ENCODE assay signal across 8 cellular contexts in genomic region chr19:1087813-1088418, GRCh38. TPM values are rescaled to one million over a fixed set of nuclear protein-coding genes. Genes with fewer than 3 reads are reported as not detected.
DNase-seq lines count a peak whose midpoint lies in the region; ATAC-seq and TF ChIP-seq lines count a peak whose summit lies in the region.

No MANE protein-coding gene starts in this region.

- H3K4me1 Mint-ChIP-seq in dendritic cell treated with granulocyte-macrophage colony-stimulating factor and Interleukin-4, amounts not matched to agents 40 ng/mL and 50 ng/mL, for 4 days (ENCODE audit: low read depth), result peaks cover 80% of the 10 kb centered on the region
- no peaks in the 10 kb centered on the region for H3K4me1 Mint-ChIP-seq in Calu3 (ENCODE audit: low read depth, unreplicated experiment)

- H3K9me3 Mint-ChIP-seq in dendritic cell treated with granulocyte-macrophage colony-stimulating factor and Interleukin-4, amounts not matched to agents 40 ng/mL and 50 ng/mL, for 4 days, result no peaks in the 10 kb centered on the region
- no peaks in the 10 kb centered on the region for H3K9me3 Mint-ChIP-seq in Calu3 (ENCODE audit: low read depth, unreplicated experiment)

- H3K27ac Mint-ChIP-seq in dendritic cell treated with granulocyte-macrophage colony-stimulating factor and Interleukin-4, amounts not matched to agents 40 ng/mL and 50 ng/mL, for 4 days, result peak overlapping the region; percentile 98
- no peak overlapping the region for H3K27ac Mint-ChIP-seq in Calu3 (ENCODE audit: unreplicated experiment)

- CTCF ChIA-PET in Calu3 (lab: Charles Lee), result no interaction called here

- TF ChIP-seq CTCF in GM12873 (IDR thresholded peaks at IDR 0.05; ENCODE audit: insufficient read depth, low read depth, low read length, missing control alignments), result peak; percentile 35
- no peak for TF ChIP-seq CTCF in Calu3 (IDR thresholded peaks at IDR 0.05; ENCODE audit: unreplicated experiment)

- H3K36me3 Mint-ChIP-seq in dendritic cell treated with granulocyte-macrophage colony-stimulating factor and Interleukin-4, amounts not matched to agents 40 ng/mL and 50 ng/mL, for 4 days (ENCODE audit: low read depth), result peaks cover 100% of the 10 kb centered on the region
- peaks cover 56% of the 10 kb centered on the region for H3K36me3 Mint-ChIP-seq in Calu3 (ENCODE audit: insufficient read depth, unreplicated experiment)

- no TSS peak for BruUV-seq in Calu3 (replicated peaks; lab: Mats Ljungman, UMichigan)

- H3K4me3 Mint-ChIP-seq in dendritic cell treated with granulocyte-macrophage colony-stimulating factor and Interleukin-4, amounts not matched to agents 40 ng/mL and 50 ng/mL, for 4 days, result peak overlapping the region; percentile 54
- H3K4me3 Mint-ChIP-seq in Calu3 (ENCODE audit: low read depth, unreplicated experiment), result no peak overlapping the region

- DNase-seq in RPMI8226 (peak; percentile 50), posterior vena cava (ENCODE audit: low spot score) (peak; percentile 91), LoVo (ENCODE audit: low spot score) (no peak), Calu3 (no peak)

- ATAC-seq in HG02623 (IDR thresholded peaks at IDR 0.05; ENCODE audit: unreplicated experiment) (no peak), HG02588 (IDR thresholded peaks at IDR 0.05; ENCODE audit: unreplicated experiment) (no peak)

- intact Hi-C loops in dendritic cell treated with granulocyte-macrophage colony-stimulating factor and Interleukin-4, amounts not matched to agents 40 ng/mL and 50 ng/mL, for 4 days (cut with micrococcal nuclease), result no loop called here
- intact Hi-C loops in posterior vena cava (cut with DNase I), result no loop called here
- intact Hi-C loops in Calu3 (cut with micrococcal nuclease; ENCODE audit: unreplicated experiment), result no loop called here

- no peaks in the 10 kb centered on the region for H3K27me3 Mint-ChIP-seq in dendritic cell treated with granulocyte-macrophage colony-stimulating factor and Interleukin-4, amounts not matched to agents 40 ng/mL and 50 ng/mL, for 4 days
- H3K27me3 Mint-ChIP-seq in Calu3 (ENCODE audit: unreplicated experiment), result no peaks in the 10 kb centered on the region

RNA-seq across cellular contexts. Expression of gene POLR2E, which starts 7.3 kb away (rescaled TPM):
- total RNA-seq in posterior vena cava (100 to 1,000 TPM in 1 of 2 donors, 10 to 100 TPM in 1; 89.9 to 105 TPM), Calu3 (2022) (141 and 144 TPM in 2 replicates)

RNA-seq across cellular contexts. Expression of gene GPX4, which starts 15.9 kb away (rescaled TPM):
- 100 to 1,000 TPM; 176 to 193 TPM for total RNA-seq in posterior vena cava
- 246 and 251 TPM in 2 replicates for total RNA-seq in Calu3 (2022)

RNA-seq across cellular contexts. Expression of gene ARHGAP45, which starts 20.9 kb away (rescaled TPM):
- total RNA-seq in posterior vena cava (10 to 100 TPM in 1 of 2 donors, 1 to 10 TPM in 1; 10.0 to 26.8 TPM), Calu3 (2022) (10.4 and 12.0 TPM in 2 replicates)

RNA-seq across cellular contexts. Expression of gene ABCA7, which starts 48.0 kb away (rescaled TPM):
- total RNA-seq in posterior vena cava (1 to 10 TPM; 4.0 to 4.4 TPM), Calu3 (2022) (22.7 and 24.3 TPM in 2 replicates)

Comparison
In these comparisons a context has a peak if more than half of its experiments do, and no peak if none do; other contexts are left out.
1. DNase-seq: peak in RPMI8226 (single experiment) and posterior vena cava (single experiment); none in LoVo (single experiment) and Calu3 (single experiment).